ENCODE assay signal across 27 cellular contexts in genomic region chr14:73468808-73469386, GRCh38.
"Had no signal": no experiment of that assay in that cellular context is flagged by ENCODE, and none has a peak within 500 bp of the region (broad histone marks: within the 10 kb centered on the region; RNA-seq: fewer than 3 reads in every experiment).

No MANE protein-coding gene starts in this region.

- H3K4me2 ChIP-seq: SK-N-SH had no signal

- H3K36me3 ChIP-seq: breast epithelium, esophagus muscularis mucosa, heart left ventricle, ovary, right atrium auricular region, WERI-Rb-1 had no signal

- H3K9me3 ChIP-seq: breast epithelium, esophagus muscularis mucosa, heart left ventricle, ovary, psoas muscle, right atrium auricular region, SK-N-SH had no signal

- H3K27ac Mint-ChIP-seq: activated T-helper 2 cell treated with anti-CD3 and anti-CD28 coated beads, Interferon-gamma antibody, Interleukin-2, Interleukin-4, amounts not matched to agents 10 μg/mL and 5 μg/mL and 100 μg/mL, durations not matched to agents 14 hours and 24 hours and 36 hours; natural killer cell; stimulated activated naive B cell treated with anti-CD40 and anti-IgM and Interleukin-4, amounts not matched to agents 10 μg/mL and 1 μg/mL and 100 μg/mL, for 72 hours; type B pancreatic cell had no signal

- H3K36me3 Mint-ChIP-seq: activated naive CD8-positive, alpha-beta T cell; natural killer cell; stimulated activated naive B cell treated with anti-CD40 and anti-IgM and Interleukin-4, amounts not matched to agents 10 μg/mL and 1 μg/mL and 100 μg/mL, for 72 hours; type B pancreatic cell had no signal

- DNase-seq: activated CD4-positive, alpha-beta T cell treated with anti-CD3 and anti-CD28 coated beads, Interleukin-2, amount 50 U/mL, for 1 hour; activated CD4-positive, CD25-positive, alpha-beta regulatory T cell treated with anti-CD3 and anti-CD28 coated beads, Interleukin-2, amount 50 U/mL, for 72 hours; activated CD8-positive, alpha-beta memory T cell treated with anti-CD3 and anti-CD28 coated beads for 24 hours; activated CD8-positive, alpha-beta memory T cell treated with anti-CD3 and anti-CD28 coated beads, Interleukin-2, amount 50 U/mL, for 4 hours; activated naive CD4-positive, alpha-beta T cell; activated T-cell treated with anti-CD3 and anti-CD28 coated beads, Interleukin-2, amount 50 U/mL, for 24 hours; heart left ventricle; mammary epithelial cell; midbrain; natural killer cell; ovary; psoas muscle; SK-N-SH; stimulated activated CD4-positive, alpha-beta T cell treated with anti-CD3 and anti-CD28 coated beads, Interleukin-15, amount 100 ng/mL, for 24 hours; stimulated activated naive B cell treated with anti-CD40 and anti-IgM and Interleukin-4, amounts not matched to agents 10 μg/mL and 1 μg/mL and 100 μg/mL, for 72 hours; WERI-Rb-1 had no signal

- H3K4me3 ChIP-seq: breast epithelium, coronary artery, esophagus muscularis mucosa, heart left ventricle, ovary, psoas muscle, right atrium auricular region, skin epidermis had no signal

- ATAC-seq: heart left ventricle; natural killer cell; stimulated activated naive B cell treated with anti-CD40 and anti-IgM and Interleukin-4, amounts not matched to agents 10 μg/mL and 1 μg/mL and 100 μg/mL, for 72 hours had no signal

- H3K4me1 ChIP-seq: breast epithelium, psoas muscle, right atrium auricular region had no signal

- H3K27ac ChIP-seq: breast epithelium, coronary artery, heart left ventricle, ovary, psoas muscle, right atrium auricular region, skin epidermis, WERI-Rb-1 had no signal

- H3K27me3 Mint-ChIP-seq: activated naive CD8-positive, alpha-beta T cell; activated T-cell treated with anti-CD3 and anti-CD28 coated beads, Interleukin-2, amount 50 U/mL, for 24 hours; central memory CD8-positive, alpha-beta T cell; stimulated activated naive B cell treated with anti-CD40 and anti-IgM and Interleukin-4, amounts not matched to agents 10 μg/mL and 1 μg/mL and 100 μg/mL, for 72 hours; type B pancreatic cell had no signal

- H3K4me3 Mint-ChIP-seq: activated naive CD8-positive, alpha-beta T cell; activated T-cell treated with anti-CD3 and anti-CD28 coated beads, Interleukin-2, amount 50 U/mL, for 24 hours; central memory CD8-positive, alpha-beta T cell; natural killer cell; stimulated activated naive B cell treated with anti-CD40 and anti-IgM and Interleukin-4, amounts not matched to agents 10 μg/mL and 1 μg/mL and 100 μg/mL, for 72 hours; type B pancreatic cell had no signal

- H3K27me3 ChIP-seq: breast epithelium, esophagus muscularis mucosa, heart left ventricle, ovary, right atrium auricular region had no signal

- FAIRE-seq: astrocyte, keratinocyte had no signal
